In genomic region chr19:16075430-16076153, GRCh38 we compare ENCODE assay signal across 8 cellular contexts. TPM values are rescaled to one million over a fixed set of nuclear protein-coding genes. Genes with fewer than 3 reads are reported as not detected.
DNase-seq lines count a peak whose midpoint lies in the region; ATAC-seq, FAIRE-seq and TF ChIP-seq lines count a peak whose summit lies in the region.

No MANE protein-coding gene starts in this region.

- peak overlapping the region; percentile 97 to 100 (median 100) for H3K27ac ChIP-seq in sigmoid colon

- TF ChIP-seq CTCF in sigmoid colon (IDR thresholded peaks at IDR 0.05): no peak

- peak in 1 of 4 donors; percentile 9 for TF ChIP-seq EP300 in sigmoid colon (IDR thresholded peaks at IDR 0.05)

- H3K9me3 ChIP-seq in sigmoid colon: no peaks in the 10 kb centered on the region

- H3K27me3 Mint-ChIP-seq in T-cell: no peaks in the 10 kb centered on the region

- TF ChIP-seq POLR2A in GM12892 (IDR thresholded peaks at IDR 0.05; ENCODE audit: low read depth, low read length) (0 out of 2 replicates have a peak, but pooled peaks have one; percentile 6), sigmoid colon (IDR thresholded peaks at IDR 0.05) (peak; percentile 86 to 89)

- peak overlapping the region; percentile 93 to 95 for H3K27ac Mint-ChIP-seq in T-cell

- no peaks in the 10 kb centered on the region for H3K9me3 Mint-ChIP-seq in T-cell

- peak overlapping the region; percentile 40 to 99 (median 92) for H3K4me3 ChIP-seq in sigmoid colon

- ATAC-seq in T-cell (replicated peaks in 1 of 4) (no peak), HG03432 (IDR thresholded peaks at IDR 0.05; ENCODE audit: unreplicated experiment) (no peak), HG02884 (IDR thresholded peaks at IDR 0.05; ENCODE audit: unreplicated experiment) (no peak), GM21576 (IDR thresholded peaks at IDR 0.05; ENCODE audit: unreplicated experiment) (no peak)

- intact Hi-C loops in sigmoid colon (cut with DNase I): loop anchor here (10.0 kb wide), 1 partner anchor 951 kb away; a partner anchor contains a TSS

- DNase-seq in GM12892 (ENCODE audit: insufficient read length) (no peak), T-cell (no peak), fibroblast of peridontal ligament (ENCODE audit: extremely low read depth) (peak; percentile 30), sigmoid colon (peak; percentile 74), mucosa of gallbladder (ENCODE audit: low spot score) (no peak)

- H3K4me1 ChIP-seq in sigmoid colon: peaks cover 0 to 80% (median 78%) of the 10 kb centered on the region in 4 donors

- H3K27me3 ChIP-seq in sigmoid colon: no peaks in the 10 kb centered on the region

- peak overlapping the region; percentile 75 to 95 (median 86) for H3K4me3 Mint-ChIP-seq in T-cell

- peaks cover 70 to 75% (median 73%) of the 10 kb centered on the region in 3 donors for H3K4me1 Mint-ChIP-seq in T-cell

- CTCF ChIA-PET in T-cell (lab: Charles Lee): interaction anchor here in 1 of 2 donors (0.7 to 1.1 kb wide), 4 partner anchors 9 to 1000 kb away, joined by 3 to 6 read pairs (median 3); partner anchors contain the start of gene HAUS8

- WGBS in sigmoid colon, 2 donors: 31 to 34% methylated on average over 21 of the region's 21 CpGs

- POLR2A ChIA-PET in T-cell (lab: Charles Lee): no interaction called here

- no peak for FAIRE-seq in GM12892 (lab: Jason Lieb, UNC)

- no peaks in the 10 kb centered on the region for H3K36me3 Mint-ChIP-seq in T-cell

- H3K36me3 ChIP-seq in sigmoid colon: peaks cover 0 to 7% (median 2%) of the 10 kb centered on the region in 4 donors

RNA-seq across cellular contexts. Expression of gene TPM4, which starts 0.7 kb away (rescaled TPM):
- 494 TPM for polyA plus RNA-seq in GM12892 (2012; ENCODE audit: missing spikeins)
- total RNA-seq in T-cell (100 to 1,000 TPM in 2 of 5 donors, 10 to 100 TPM in 3; 83.6 to 189 (median 99.5) TPM), sigmoid colon (100 to 1,000 TPM; 222 to 826 (median 353) TPM), mucosa of gallbladder (349 TPM)
- polyA plus RNA-seq in sigmoid colon: 100 to 1,000 TPM; 313 to 464 (median 374) TPM

RNA-seq across cellular contexts. Expression of gene RAB8A, which starts 36.1 kb away (rescaled TPM):
- polyA plus RNA-seq in GM12892 (2012; ENCODE audit: missing spikeins): 158 TPM
- total RNA-seq in T-cell (10 to 100 TPM; 67.0 to 84.5 (median 71.7) TPM), sigmoid colon (10 to 100 TPM; 32.8 to 43.9 (median 34.9) TPM), mucosa of gallbladder (78.4 TPM)
- 100 to 1,000 TPM in 1 of 3 donors, 10 to 100 TPM in 2; 64.3 to 126 (median 79.4) TPM for polyA plus RNA-seq in sigmoid colon

Comparison
In these comparisons a context has a peak if more than half of its experiments do, and no peak if none do; other contexts are left out.
1. DNase-seq: peak in fibroblast of peridontal ligament (single experiment) and sigmoid colon (single experiment); none in GM12892 (single experiment), T-cell (0 of 34) and mucosa of gallbladder (single experiment).